Comparison of ENCODE assay signal across 8 cellular contexts in the genomic region with DNA sequence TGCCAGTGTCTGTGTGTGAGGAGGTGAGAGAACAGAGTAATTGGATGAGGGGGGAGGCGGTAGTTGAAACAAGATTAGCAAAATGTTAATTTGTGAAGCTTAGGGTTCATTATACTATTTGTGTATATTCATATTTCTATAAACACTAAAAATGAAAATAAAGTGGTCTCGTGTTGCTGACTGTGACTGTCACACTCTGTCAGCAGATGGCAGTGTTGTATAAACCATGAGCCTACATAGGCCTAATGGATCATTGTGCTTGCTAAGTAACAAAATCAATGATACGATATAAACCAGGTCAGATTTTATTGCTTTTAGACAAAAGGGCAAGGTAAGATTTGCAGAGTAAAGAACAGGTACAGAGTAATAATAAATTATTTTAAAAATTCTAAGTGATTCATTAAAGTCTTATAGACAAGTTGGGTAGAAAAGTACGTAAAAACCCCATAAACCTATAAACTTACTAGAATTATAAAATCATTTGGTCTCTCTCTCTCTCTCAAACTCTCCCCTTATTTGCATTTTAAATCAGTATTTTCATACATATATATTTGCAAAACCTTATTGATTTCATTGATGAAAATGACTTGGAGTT.
DNase-seq lines count a peak whose midpoint lies in the region; ATAC-seq and TF ChIP-seq lines count a peak whose summit lies in the region.

No MANE protein-coding gene starts in this region.

- H2AFZ ChIP-seq in H9 (ENCODE audit: low read length), result no peak overlapping the region

- no peak overlapping the region for H3K18ac ChIP-seq in H9 (ENCODE audit: insufficient read length, low read depth, low read length)

- H2BK120ac ChIP-seq in H9 (ENCODE audit: low read depth, low read length, poor library complexity, severe bottlenecking), result no peak overlapping the region

- no peak overlapping the region for H2AK5ac ChIP-seq in H9 (ENCODE audit: insufficient read length, low read length)

- peaks cover 0 to 5% (median 0%) of the 10 kb centered on the region in 3 experiments; a peak in 2 of 7 replicates for H3K36me3 Mint-ChIP-seq in H9 (ENCODE audit: insufficient read depth in 1 of 3, low read depth in 3 of 3)

- H2BK15ac ChIP-seq in H9 (ENCODE audit: low read depth, low read length), result no peak overlapping the region

- no peak overlapping the region for H3K14ac ChIP-seq in H9 (ENCODE audit: insufficient read depth, low read length)

- H2BK12ac ChIP-seq in H9 (ENCODE audit: insufficient read length, low read depth, low read length), result no peak overlapping the region

- peaks cover 55 to 93% of the 10 kb centered on the region in 2 experiments for H3K9me3 Mint-ChIP-seq in H9

- no peaks in the 10 kb centered on the region for H3K79me2 ChIP-seq in H9 (ENCODE audit: insufficient read depth, low read length)

- no peak overlapping the region for H4K5ac ChIP-seq in H9 (ENCODE audit: insufficient read length, low read depth, low read length)

- no peaks in the 10 kb centered on the region for H3K23me2 ChIP-seq in H9 (ENCODE audit: insufficient read length, low read depth, low read length, poor library complexity, severe bottlenecking)

- no CpG with 5 or more reads among the region's 4 CpGs for WGBS in H9 (ENCODE audit: extremely low coverage, insufficient read length, low lambda C conversion rate)

- no peak overlapping the region for H4K8ac ChIP-seq in H9 (replicated peaks; ENCODE audit: insufficient read length, low read depth, low read length)

- no peaks in the 10 kb centered on the region for H3K27me3 ChIP-seq in BE2C
- no peaks in the 10 kb centered on the region for H3K27me3 ChIP-seq in H9 (ENCODE audit: insufficient read depth, low read length)
- H3K27me3 ChIP-seq in foreskin keratinocyte, result peaks cover 2% of the 10 kb centered on the region

- H4K20me1 ChIP-seq in H9 (ENCODE audit: control insufficient read depth, insufficient read depth, insufficient read length), result no peaks in the 10 kb centered on the region

- ATAC-seq in foreskin keratinocyte (peak; percentile 76), HG02642 (IDR thresholded peaks at IDR 0.05; ENCODE audit: poor library complexity, unreplicated experiment) (no peak), omental fat pad (ENCODE audit: low FRiP score) (no peak)

- H3K4me1 Mint-ChIP-seq in H9, result no peaks in the 10 kb centered on the region

- no peaks in the 10 kb centered on the region for H3K36me3 ChIP-seq in BE2C

- H3K27me3 Mint-ChIP-seq in H9 (ENCODE audit: low read depth), result peaks cover 2% of the 10 kb centered on the region

- H3K79me1 ChIP-seq in H9 (ENCODE audit: insufficient read depth, low read depth, low read length, poor library complexity, severe bottlenecking), result no peaks in the 10 kb centered on the region

- H3K9ac ChIP-seq in H9 (ENCODE audit: extremely low read depth, insufficient read length, low read length), result no peak overlapping the region

- H3T11ph ChIP-seq in H9 (ENCODE audit: low read length), result no peak overlapping the region

- H2BK5ac ChIP-seq in H9 (ENCODE audit: insufficient read length, low read length), result no peak overlapping the region

- no peak overlapping the region for H3K4ac ChIP-seq in H9 (ENCODE audit: low read depth, low read length)

- no peak overlapping the region for H3K4me2 ChIP-seq in H9 (ENCODE audit: insufficient read depth, insufficient read length, low read length)

- H3K27ac ChIP-seq in H9 (ENCODE audit: insufficient read length, low read depth, low read length) (no peak overlapping the region), foreskin keratinocyte (no peak overlapping the region)

- no peak overlapping the region for H3K23ac ChIP-seq in H9 (ENCODE audit: insufficient read length, low read depth, low read length)

- TF ChIP-seq CTCF in BE2C (IDR thresholded peaks at IDR 0.05; ENCODE audit: low read depth, low read length) (peak; percentile 66), H9 (conservative IDR thresholded peaks at IDR 0.05) (peak; percentile 70), foreskin keratinocyte (conservative IDR thresholded peaks at IDR 0.05) (peak; percentile 79), omental fat pad (IDR thresholded peaks at IDR 0.05) (no peak)

- DNase-seq in BE2C, result peak; percentile 27
- DNase-seq in H9, result no peak
- peak; percentile 11 for DNase-seq in NCI-H774 (lab: John Stamatoyannopoulos, UW)
- DNase-seq in activated gamma-delta T cell treated with anti-CD3 and anti-CD28 coated beads, Interleukin-2, amount 50 U/mL, for 16 hours (ENCODE audit: low read depth), result peak; percentile 16
- peak; percentile 13 to 25 for DNase-seq in foreskin keratinocyte
- DNase-seq in pulmonary artery endothelial cell (ENCODE audit: low read depth, low spot score), result peak; percentile 15
- no peak for DNase-seq in omental fat pad (ENCODE audit: low spot score)

- no peaks in the 10 kb centered on the region for H3K4me1 ChIP-seq in BE2C
- H3K4me1 ChIP-seq in H9 (ENCODE audit: insufficient read depth, low read length), result no peaks in the 10 kb centered on the region
- no peaks in the 10 kb centered on the region for H3K4me1 ChIP-seq in foreskin keratinocyte

- H3K9me3 ChIP-seq in BE2C (no peaks in the 10 kb centered on the region), H9 (ENCODE audit: control insufficient read depth, low read depth, low read length) (peaks cover 7% of the 10 kb centered on the region)

- H3K27ac Mint-ChIP-seq in H9, result no peak overlapping the region

- no peak overlapping the region for H3K56ac ChIP-seq in H9 (ENCODE audit: insufficient read length, low read depth, low read length)

- no peak overlapping the region for H3K4me3 Mint-ChIP-seq in H9

- no peak overlapping the region for H2BK20ac ChIP-seq in H9 (ENCODE audit: low read depth, low read length, poor library complexity, severe bottlenecking)

- no peak overlapping the region for H4K91ac ChIP-seq in H9 (ENCODE audit: insufficient read length, low read depth, low read length)

- no peak overlapping the region for H3K4me3 ChIP-seq in BE2C (ENCODE audit: low read depth, low read length)

Comparison
In these comparisons a context has a peak if more than half of its experiments do, and no peak if none do; other contexts are left out.
1. DNase-seq: peak in BE2C (single experiment), NCI-H774 (single experiment), activated gamma-delta T cell treated with anti-CD3 and anti-CD28 coated beads, Interleukin-2, amount 50 U/mL, for 16 hours (single experiment), foreskin keratinocyte (2 of 2) and pulmonary artery endothelial cell (single experiment); none in H9 (single experiment) and omental fat pad (single experiment).
2. CTCF ChIP-seq: peak in BE2C (single experiment), H9 (single experiment) and foreskin keratinocyte (single experiment); none in omental fat pad (0 of 3).